ENCODE assay signal across 15 cellular contexts in genomic region chr17:49760909-49761558, GRCh38. TPM values are rescaled to one million over a fixed set of nuclear protein-coding genes. Genes with fewer than 3 reads are reported as not detected.
A peak's percentile ranks its signal among the peaks of the same experiment; 100 is the strongest.
DNase-seq lines count a peak whose midpoint lies in the region; ATAC-seq lines count a peak whose summit lies in the region.
"Had no signal": no experiment of that assay in that cellular context is flagged by ENCODE, and none has a peak within 500 bp of the region (broad histone marks: within the 10 kb centered on the region; RNA-seq: fewer than 3 reads in every experiment).

No MANE protein-coding gene starts in this region.

- intact Hi-C loops in activated naive CD4-positive, alpha-beta T cell treated with anti-CD3 and anti-CD28 coated beads for 36 hours (cut with micrococcal nuclease) = loop anchor here (5.0 kb wide), 1 partner anchor 114 kb away; no protein-coding TSS in a partner anchor

- H3K4me3 ChIP-seq in effector memory CD4-positive, alpha-beta T cell (ENCODE audit: insufficient read depth, low read depth, low read length, poor library complexity, severe bottlenecking) = peak overlapping the region; percentile 65
- H3K4me3 ChIP-seq: coronary artery had no signal

- CTCF ChIA-PET in activated naive CD4-positive, alpha-beta T cell treated with anti-CD3 and anti-CD28 coated beads for 36 hours (lab: Charles Lee) = interaction anchor here (0.9 to 5.0 kb wide), 4 partner anchors 11 to 52 kb away, joined by 3 to 32 read pairs (median 3); partner anchors contain the start of gene SLC35B1

- peaks cover 10% of the 10 kb centered on the region for H3K36me3 ChIP-seq in effector memory CD4-positive, alpha-beta T cell (ENCODE audit: control insufficient read depth, insufficient read depth, low read length)

- H3K9me3 ChIP-seq in effector memory CD4-positive, alpha-beta T cell (ENCODE audit: control insufficient read depth, low read length) = no peaks in the 10 kb centered on the region

- H3K27ac ChIP-seq in effector memory CD4-positive, alpha-beta T cell (ENCODE audit: insufficient read depth, low read length, poor library complexity, severe bottlenecking) = peak overlapping the region; percentile 67
- H3K27ac ChIP-seq: coronary artery, VCaP had no signal

- H3K9me3 Mint-ChIP-seq in activated naive CD4-positive, alpha-beta T cell treated with anti-CD3 and anti-CD28 coated beads for 36 hours = no peaks in the 10 kb centered on the region
- peaks cover 2% of the 10 kb centered on the region for H3K9me3 Mint-ChIP-seq in stimulated activated memory B cell treated with anti-CD40 and anti-IgM and Interleukin-4, amounts not matched to agents 10 μg/mL and 1 μg/mL and 100 μg/mL, for 72 hours
- H3K9me3 Mint-ChIP-seq: H9 had no signal

- no peak for ATAC-seq in stimulated activated memory B cell treated with anti-CD40 and anti-IgM and Interleukin-4, amounts not matched to agents 10 μg/mL and 1 μg/mL and 100 μg/mL, for 72 hours
- ATAC-seq in left lobe of liver = no peak
- ATAC-seq: stimulated activated naive B cell treated with anti-CD40 and anti-IgM and Interleukin-4, amounts not matched to agents 10 μg/mL and 1 μg/mL and 100 μg/mL, for 72 hours had no signal

- peaks cover 55% of the 10 kb centered on the region for H3K4me1 ChIP-seq in effector memory CD4-positive, alpha-beta T cell (ENCODE audit: control insufficient read depth, insufficient read depth, low read length, poor library complexity, severe bottlenecking)

- no peak for DNase-seq in activated naive CD4-positive, alpha-beta T cell treated with anti-CD3 and anti-CD28 coated beads for 36 hours
- no peak for DNase-seq in activated naive CD4-positive, alpha-beta T cell treated with Interleukin-2 at 50 U/mL for 16 hours
- DNase-seq in OCI-M1 (lab: John Stamatoyannopoulos, UW) (peak; percentile 77), NCI-H1417 treated with DMSO at 0.1 percent for 48 hours (lab: John Stamatoyannopoulos, UW) (no peak), left lobe of liver (ENCODE audit: low spot score) (no peak), NOMO-1 (lab: John Stamatoyannopoulos, UW; ENCODE audit: unreplicated experiment in 2 of 2) (no peak)
- no peak for DNase-seq in effector memory CD4-positive, alpha-beta T cell
- DNase-seq: H9; NCI-H1417; NCI-H526; Right ventricle myocardium superior; stimulated activated naive B cell treated with anti-CD40 and anti-IgM and Interleukin-4, amounts not matched to agents 10 μg/mL and 1 μg/mL and 100 μg/mL, for 72 hours had no signal

- no peaks in the 10 kb centered on the region for H3K36me3 Mint-ChIP-seq in activated naive CD4-positive, alpha-beta T cell treated with anti-CD3 and anti-CD28 coated beads for 36 hours (ENCODE audit: low read depth)
- peaks cover 6% of the 10 kb centered on the region for H3K36me3 Mint-ChIP-seq in stimulated activated memory B cell treated with anti-CD40 and anti-IgM and Interleukin-4, amounts not matched to agents 10 μg/mL and 1 μg/mL and 100 μg/mL, for 72 hours

- no peaks in the 10 kb centered on the region for H3K27me3 Mint-ChIP-seq in activated naive CD4-positive, alpha-beta T cell treated with anti-CD3 and anti-CD28 coated beads for 36 hours (ENCODE audit: low read depth)
- H3K27me3 Mint-ChIP-seq in stimulated activated memory B cell treated with anti-CD40 and anti-IgM and Interleukin-4, amounts not matched to agents 10 μg/mL and 1 μg/mL and 100 μg/mL, for 72 hours = no peaks in the 10 kb centered on the region
- H3K27me3 Mint-ChIP-seq: stimulated activated naive B cell treated with anti-CD40 and anti-IgM and Interleukin-4, amounts not matched to agents 10 μg/mL and 1 μg/mL and 100 μg/mL, for 72 hours had no signal

- peaks cover 72% of the 10 kb centered on the region for H3K4me1 Mint-ChIP-seq in activated naive CD4-positive, alpha-beta T cell treated with anti-CD3 and anti-CD28 coated beads for 36 hours (ENCODE audit: low read depth)
- H3K4me1 Mint-ChIP-seq in stimulated activated memory B cell treated with anti-CD40 and anti-IgM and Interleukin-4, amounts not matched to agents 10 μg/mL and 1 μg/mL and 100 μg/mL, for 72 hours = peaks cover 75% of the 10 kb centered on the region

- no peaks in the 10 kb centered on the region for H3K27me3 ChIP-seq in effector memory CD4-positive, alpha-beta T cell (replicated peaks; ENCODE audit: control insufficient read depth, insufficient read depth, low read length, poor library complexity, severe bottlenecking)

- peak overlapping the region; percentile 23 for H3K27ac Mint-ChIP-seq in activated naive CD4-positive, alpha-beta T cell treated with anti-CD3 and anti-CD28 coated beads for 36 hours
- peak overlapping the region; percentile 63 for H3K27ac Mint-ChIP-seq in stimulated activated memory B cell treated with anti-CD40 and anti-IgM and Interleukin-4, amounts not matched to agents 10 μg/mL and 1 μg/mL and 100 μg/mL, for 72 hours
- H3K27ac Mint-ChIP-seq: H9 had no signal

- peak overlapping the region; percentile 50 for H3K4me3 Mint-ChIP-seq in activated naive CD4-positive, alpha-beta T cell treated with anti-CD3 and anti-CD28 coated beads for 36 hours
- no peak overlapping the region for H3K4me3 Mint-ChIP-seq in stimulated activated memory B cell treated with anti-CD40 and anti-IgM and Interleukin-4, amounts not matched to agents 10 μg/mL and 1 μg/mL and 100 μg/mL, for 72 hours

RNA-seq across cellular contexts. Expression of gene FAM117A, which starts 2.9 kb away (rescaled TPM):
- 10 to 100 TPM; 17.7 TPM for total RNA-seq in activated naive CD4-positive, alpha-beta T cell treated with anti-CD3 and anti-CD28 coated beads for 36 hours
- total RNA-seq in left lobe of liver = 5.3 TPM

RNA-seq across cellular contexts. Expression of gene KAT7, which starts 27.4 kb away (rescaled TPM):
- total RNA-seq in activated naive CD4-positive, alpha-beta T cell treated with anti-CD3 and anti-CD28 coated beads for 36 hours = 10 to 100 TPM; 83.9 to 85.8 TPM
- total RNA-seq in left lobe of liver = 14.4 TPM

RNA-seq across cellular contexts. Expression of gene SLC35B1, which starts 53.3 kb away (rescaled TPM):
- total RNA-seq in activated naive CD4-positive, alpha-beta T cell treated with anti-CD3 and anti-CD28 coated beads for 36 hours = 10 to 100 TPM; 35.3 to 39.5 TPM
- total RNA-seq in left lobe of liver = 54.5 TPM
